ENCODE assay signal across 9 cellular contexts in the genomic region with DNA sequence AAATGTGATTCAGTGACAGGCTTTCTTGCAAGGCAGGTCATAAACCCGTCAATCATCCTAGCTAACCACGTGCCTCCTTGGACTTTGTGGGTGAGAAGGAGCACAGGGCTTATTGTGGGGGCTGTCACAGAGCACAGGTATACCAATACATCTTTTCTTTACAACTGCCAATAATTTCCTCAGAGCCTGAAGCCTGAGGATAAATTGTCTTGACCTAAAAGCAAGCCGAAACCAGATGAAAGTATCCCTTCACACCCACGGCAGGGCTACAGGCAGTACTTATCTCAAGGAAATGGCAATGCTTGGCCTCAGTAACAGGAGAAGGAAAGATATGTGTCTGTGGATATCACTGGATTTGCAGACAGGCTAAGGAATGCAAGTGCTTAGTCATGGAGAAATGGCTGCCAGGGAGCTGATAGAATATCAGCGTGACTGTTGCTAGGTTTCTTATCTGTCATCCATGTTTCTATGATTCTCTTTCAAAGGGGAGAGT.
DNase-seq lines count a peak whose midpoint lies in the region; ATAC-seq and TF ChIP-seq lines count a peak whose summit lies in the region.
"Had no signal": no experiment of that assay in that cellular context is flagged by ENCODE, and none has a peak within 500 bp of the region (broad histone marks: within the 10 kb centered on the region; RNA-seq: fewer than 3 reads in every experiment).

No MANE protein-coding gene starts in this region.

- H3K4me1 ChIP-seq in lung (ENCODE audit: control insufficient read depth in 2 of 2, insufficient read depth in 2 of 2, low read length in 2 of 2) = peaks cover 0 to 8% of the 10 kb centered on the region in 2 donors

- peak; percentile 13 for ATAC-seq in lung (ENCODE audit: insufficient read depth, low FRiP score)
- no peak for ATAC-seq in HG02884 (IDR thresholded peaks at IDR 0.05; ENCODE audit: unreplicated experiment)

- peak; percentile 13 for DNase-seq in ACHN
- peak; percentile 61 for DNase-seq in MG63
- peak; percentile 89 for DNase-seq in dermis blood vessel endothelial cell
- no peak for DNase-seq in lung (ENCODE audit: low spot score)
- DNase-seq in stimulated activated CD4-positive, alpha-beta T cell treated with anti-CD3 and anti-CD28 coated beads, Interleukin-15, amount 100 ng/mL, for 24 hours = no peak
- DNase-seq in retina = no peak
- no peak for DNase-seq in activated gamma-delta T cell (lab: John Stamatoyannopoulos, UW)
- DNase-seq: NCI-H2029 had no signal

- no peaks in the 10 kb centered on the region for H3K27me3 ChIP-seq in MG63
- no peaks in the 10 kb centered on the region for H3K27me3 ChIP-seq in lung (ENCODE audit: control insufficient read depth, insufficient read depth)

- in situ Hi-C loops in ACHN (cut with HindIII; ENCODE audit: low pct_ligation_motif_present, low pct_unique_long_range_greater_than_20kb, low sequenced_read_pairs) = no loop called here

- WGBS in lung, 2 donors = 54 to 74% methylated on average over 5 of the region's 5 CpGs

- H3K27ac ChIP-seq in lung (ENCODE audit: low read depth in 1 of 2, low read length in 1 of 2) = peak overlapping the region in 1 of 2 donors; percentile 42

- H3K36me3 ChIP-seq in MG63 = no peaks in the 10 kb centered on the region
- H3K36me3 ChIP-seq in lung (ENCODE audit: control insufficient read depth in 2 of 2, insufficient read depth in 2 of 2, low read length in 2 of 2) = no peaks in the 10 kb centered on the region

- peaks cover 7% of the 10 kb centered on the region; the same call in 1 of the 2 replicates for H3K9me3 ChIP-seq in MG63
- H3K9me3 ChIP-seq in lung (ENCODE audit: control insufficient read depth in 2 of 2, insufficient read depth in 1 of 2, low read length in 1 of 2) = no peaks in the 10 kb centered on the region

- TF ChIP-seq CTCF in lung (IDR thresholded peaks at IDR 0.05; ENCODE audit: control extremely low read depth, extremely low read depth) = no peak

- H3K4me3 ChIP-seq in MG63 (no peak overlapping the region), lung (no peak overlapping the region)

Comparison
In these comparisons a context has a peak if more than half of its experiments do, and no peak if none do; other contexts are left out.
1. DNase-seq: peak in ACHN (single experiment), MG63 (single experiment) and dermis blood vessel endothelial cell (single experiment); none in lung (single experiment), stimulated activated CD4-positive, alpha-beta T cell treated with anti-CD3 and anti-CD28 coated beads, Interleukin-15, amount 100 ng/mL, for 24 hours (single experiment), retina (single experiment) and activated gamma-delta T cell (single experiment).